Comparison of ENCODE assay signal across 12 cellular contexts in the genomic region with DNA sequence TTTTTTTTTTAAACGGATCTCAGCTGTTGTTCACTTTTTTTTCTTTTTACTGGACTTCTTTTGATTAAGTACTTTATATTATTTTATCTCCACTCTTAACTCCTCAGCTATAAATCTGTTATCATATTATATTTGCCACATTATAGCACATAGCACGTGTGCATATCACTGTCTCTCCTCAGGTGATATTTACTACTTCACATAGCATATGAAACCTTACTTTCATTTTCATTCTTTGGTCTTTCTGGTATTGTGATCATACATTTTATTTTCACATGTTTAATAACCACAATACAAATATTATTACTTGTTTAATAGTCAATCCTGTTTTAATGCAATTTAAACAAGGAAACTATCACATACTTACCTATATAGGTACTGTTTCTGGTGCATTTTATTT.
DNase-seq lines count a peak whose midpoint lies in the region; ATAC-seq and TF ChIP-seq lines count a peak whose summit lies in the region.
"Had no signal": no experiment of that assay in that cellular context is flagged by ENCODE, and none has a peak within 500 bp of the region (broad histone marks: within the 10 kb centered on the region; RNA-seq: fewer than 3 reads in every experiment).

No MANE protein-coding gene starts in this region.

- H3K27me3 Mint-ChIP-seq in memory B cell (no peaks in the 10 kb centered on the region), type B pancreatic cell (no peaks in the 10 kb centered on the region)

- H3K4me3 Mint-ChIP-seq in memory B cell (peak overlapping the region; percentile 78), type B pancreatic cell (no peak overlapping the region)
- H3K4me3 Mint-ChIP-seq: neural progenitor cell had no signal

- peaks cover 8% of the 10 kb centered on the region for H3K4me1 Mint-ChIP-seq in memory B cell
- no peaks in the 10 kb centered on the region for H3K4me1 Mint-ChIP-seq in type B pancreatic cell (ENCODE audit: unreplicated experiment)
- H3K4me1 Mint-ChIP-seq: neural progenitor cell had no signal

- no peaks in the 10 kb centered on the region for H3K36me3 Mint-ChIP-seq in memory B cell
- no peaks in the 10 kb centered on the region for H3K36me3 Mint-ChIP-seq in type B pancreatic cell
- H3K36me3 Mint-ChIP-seq: neural progenitor cell had no signal

- TF ChIP-seq CTCF in NB4 (IDR thresholded peaks at IDR 0.05; ENCODE audit: low read depth, low read length) (no peak), type B pancreatic cell (conservative IDR thresholded peaks at IDR 0.05) (no peak)

- peak overlapping the region; percentile 18 for H3K4me3 ChIP-seq in NB4 (ENCODE audit: low read depth, low read length)
- H3K4me3 ChIP-seq: neural progenitor cell had no signal

- no peak for DNase-seq in NB4 (ENCODE audit: low read depth)
- no peak for DNase-seq in memory B cell (ENCODE audit: low spot score in 2 of 2)
- no peak for DNase-seq in type B pancreatic cell (ENCODE audit: extremely low spot score, unreplicated experiment)
- no peak for DNase-seq in SKM-1 treated with dmso at 0.1 percent for 144 hours (lab: John Stamatoyannopoulos, UW; ENCODE audit: unreplicated experiment)
- no peak for DNase-seq in middle frontal gyrus (ENCODE audit: extremely low spot score, low spot score)
- DNase-seq: activated effector memory CD4-positive, alpha-beta T cell treated with Interleukin-2 at 50 U/mL for 16 hours; dorsolateral prefrontal cortex; T1000 had no signal

- TF ChIP-seq POLR2A in GM18505 (IDR thresholded peaks at IDR 0.05; ENCODE audit: borderline replicate concordance, extremely low read depth, insufficient read depth, insufficient read length) (no peak), NB4 (IDR thresholded peaks at IDR 0.05; ENCODE audit: extremely low read depth, insufficient read length) (no peak)

- H3K27ac Mint-ChIP-seq in memory B cell: no peak overlapping the region
- H3K27ac Mint-ChIP-seq in type B pancreatic cell: no peak overlapping the region
- H3K27ac Mint-ChIP-seq: neural progenitor cell had no signal

- ATAC-seq in GM18505 (IDR thresholded peaks at IDR 0.05; ENCODE audit: unreplicated experiment) (peak; percentile 71), GM21717 (IDR thresholded peaks at IDR 0.05; ENCODE audit: unreplicated experiment) (peak; percentile 81), memory B cell (ENCODE audit: low read depth) (no peak)
- no peak for ATAC-seq in activated CD4-positive, CD25-positive, alpha-beta regulatory T cell treated with anti-CD3 and anti-CD28 coated beads, Interleukin-2, amount 50 U/mL, for 24 hours

- H3K9me3 Mint-ChIP-seq in memory B cell: no peaks in the 10 kb centered on the region
- no peaks in the 10 kb centered on the region for H3K9me3 Mint-ChIP-seq in type B pancreatic cell
- H3K9me3 Mint-ChIP-seq: neural progenitor cell had no signal

Comparison
In these comparisons a context has a peak if more than half of its experiments do, and no peak if none do; other contexts are left out.
1. ATAC-seq: peak in GM18505 (single experiment) and GM21717 (single experiment); none in memory B cell (single experiment) and activated CD4-positive, CD25-positive, alpha-beta regulatory T cell treated with anti-CD3 and anti-CD28 coated beads, Interleukin-2, amount 50 U/mL, for 24 hours (0 of 2).